7 cellular contexts compared by ENCODE assay signal in genomic region chr4:26081795-26082498, GRCh38.
DNase-seq lines count a peak whose midpoint lies in the region; ATAC-seq, FAIRE-seq and TF ChIP-seq lines count a peak whose summit lies in the region.

No MANE protein-coding gene starts in this region.

- POLR2A ChIA-PET in HepG2 (lab: Yijun Ruan, JAX) = no interaction called here

- peak; percentile 67 for FAIRE-seq in HepG2 (lab: Jason Lieb, UNC)

- H3K27me3 ChIP-seq in OCI-LY1 (ENCODE audit: insufficient read depth, low read length) (no peaks in the 10 kb centered on the region), HepG2 (ENCODE audit: control insufficient read depth in 1 of 2, insufficient read depth in 2 of 2, low read length in 2 of 2) (peaks cover 2 to 6% of the 10 kb centered on the region in 2 experiments; a peak in 1 of 5 replicates), uterus (no peaks in the 10 kb centered on the region)

- no peaks in the 10 kb centered on the region for H3K9me2 ChIP-seq in OCI-LY1 (ENCODE audit: low read depth, low read length)

- no peaks in the 10 kb centered on the region for H3K4me1 ChIP-seq in OCI-LY1 (ENCODE audit: insufficient read depth, low read length, severe bottlenecking)
- no peaks in the 10 kb centered on the region for H3K4me1 ChIP-seq in HepG2 (ENCODE audit: insufficient read depth, low read length)
- H3K4me1 ChIP-seq in uterus = peaks cover 0 to 4% of the 10 kb centered on the region in 2 donors

- in situ Hi-C loops in HepG2 (cut with HindIII; ENCODE audit: extremely low pct_ligation_motif_present, low pct_unique_long_range_greater_than_20kb) = no loop called here

- H3K9ac ChIP-seq in OCI-LY1 (ENCODE audit: low read length) (no peak overlapping the region), HepG2 (ENCODE audit: insufficient read depth, low read depth, low read length) (no peak overlapping the region)

- H3K79me2 ChIP-seq in OCI-LY1 (ENCODE audit: insufficient read depth, low read length) (no peaks in the 10 kb centered on the region), HepG2 (ENCODE audit: insufficient read depth, low read length) (no peaks in the 10 kb centered on the region)

- H4K20me1 ChIP-seq in OCI-LY1 (ENCODE audit: insufficient read depth, low read length) = no peaks in the 10 kb centered on the region
- H4K20me1 ChIP-seq in HepG2 (ENCODE audit: insufficient read depth, low read length) = 0 out of 2 replicates have a peak, but pooled peaks cover 4% of the 10 kb centered on the region

- no peak overlapping the region for H3K4me2 ChIP-seq in OCI-LY1 (ENCODE audit: low read length)
- no peak overlapping the region for H3K4me2 ChIP-seq in HepG2 (ENCODE audit: low read depth, low read length)

- H3K36me3 ChIP-seq in OCI-LY1 (ENCODE audit: insufficient read depth, low read length) (no peaks in the 10 kb centered on the region; the same call in 1 of the 2 replicates), HepG2 (replicated peaks in 1 of 2; ENCODE audit: control insufficient read depth in 1 of 2, insufficient read depth in 2 of 2, low read length in 2 of 2) (no peaks in the 10 kb centered on the region), uterus (no peaks in the 10 kb centered on the region)

- no peaks in the 10 kb centered on the region for H3F3A ChIP-seq in OCI-LY1 (ENCODE audit: insufficient read depth, low read length)

- no peaks in the 10 kb centered on the region for H3K9me3 ChIP-seq in OCI-LY1 (ENCODE audit: low read length)
- peaks cover 1% of the 10 kb centered on the region; the same call in 1 of the 2 replicates for H3K9me3 ChIP-seq in HepG2 (ENCODE audit: low read length)
- H3K9me3 ChIP-seq in uterus = no peaks in the 10 kb centered on the region

- no peak overlapping the region for H3K27ac ChIP-seq in OCI-LY1 (ENCODE audit: low read depth, low read length, poor library complexity, severe bottlenecking)
- no peak overlapping the region for H3K27ac ChIP-seq in HepG2 (ENCODE audit: extremely low read length, insufficient read depth, low read length)
- H3K27ac ChIP-seq in uterus = no peak overlapping the region

- TF ChIP-seq EP300 in HepG2 (IDR thresholded peaks at IDR 0.05; ENCODE audit: low read depth in 2 of 2, low read length in 2 of 2) (no peak), HepG2 (CRISPR knock-in tag; IDR thresholded peaks at IDR 0.05; ENCODE audit: borderline replicate concordance) (no peak)

- peak; percentile 85 for ATAC-seq in HepG2

- DNase-seq in GM12864 (ENCODE audit: low read depth) (no peak), cerebellar cortex (ENCODE audit: low spot score) (peak; percentile 82), HepG2 (ENCODE audit: low spot score) (peak; percentile 32), uterus (no peak)
- peak; percentile 57 for DNase-seq in Jurkat, Clone E6-1 (ENCODE audit: low read depth, low spot score)
- no peak for DNase-seq in NK-92 treated with Interleukin-12 subunit alpha and Interleukin-12 subunit beta, amount 100 ng/mL, for 24 hours (lab: John Stamatoyannopoulos, UW)

- CTCF ChIA-PET in HepG2 (lab: Yijun Ruan, JAX; ENCODE audit: low intra/inter-chr PET ratio, low total read pairs) = interaction anchor here (0.8 to 1.4 kb wide), 3 partner anchors 49 to 329 kb away, joined by 3 to 11 read pairs (median 4); no protein-coding TSS in a partner anchor

- BruUV-seq in HepG2 (replicated peaks; lab: Mats Ljungman, UMichigan) = no TSS peak

- TF ChIP-seq CTCF in GM12864 (IDR thresholded peaks at IDR 0.05; ENCODE audit: low read depth, low read length, missing control alignments) (peak; percentile 58), OCI-LY1 (IDR thresholded peaks at IDR 0.05; ENCODE audit: low read length) (peak; percentile 51), HepG2 (CRISPR knock-in tag; IDR thresholded peaks at IDR 0.05) (peak; percentile 68), uterus (IDR thresholded peaks at IDR 0.05) (peak; percentile 55 to 65 (median 56))

- 0 out of 2 replicates have a peak, but pooled peaks have one; percentile 24 for TF ChIP-seq RAD21 in HepG2 (CRISPR knock-in tag; IDR thresholded peaks at IDR 0.05)

- 37% methylated on average over 6 of the region's 6 CpGs for WGBS in HepG2 (ENCODE audit: low lambda C conversion rate)

- intact Hi-C loops in HepG2 (cut with micrococcal nuclease; ENCODE audit: unreplicated experiment) (loop anchor here (1.0 to 5.0 kb wide), 3 partner anchors 79 to 328 kb away; partner anchors contain the start of gene RBPJ), uterus (cut with DNase I; ENCODE audit: low total_unique reads) (no loop called here)

- H2AFZ ChIP-seq in OCI-LY1 (ENCODE audit: low read length) (no peak overlapping the region), HepG2 (ENCODE audit: low read length) (no peak overlapping the region)

- H3K4me3 ChIP-seq in GM12864 (ENCODE audit: low read depth, low read length) (no peak overlapping the region), OCI-LY1 (ENCODE audit: low read depth, low read length, poor library complexity, severe bottlenecking) (no peak overlapping the region), HepG2 (replicated peaks in 1 of 3; ENCODE audit: insufficient read depth in 1 of 3, low read depth in 2 of 3, low read length in 3 of 3) (no peak overlapping the region), uterus (no peak overlapping the region)
- H3K4me3 ChIP-seq in Jurkat, Clone E6-1 (ENCODE audit: low read length) = no peak overlapping the region

- TF ChIP-seq POLR2A in HepG2 (IDR thresholded peaks at IDR 0.05; ENCODE audit: insufficient read depth in 1 of 2, low read depth in 2 of 2, low read length in 2 of 2) (no peak), uterus (IDR thresholded peaks at IDR 0.05) (no peak)

TF ChIP-seq in HepG2, 621 proteins besides CTCF, POLR2A, EP300 and RAD21:
- TF ChIP-seq HNF4G (IDR thresholded peaks at IDR 0.05; ENCODE audit: borderline replicate concordance, low read depth, low read length) (no peak), HNF4G (CRISPR knock-in tag; IDR thresholded peaks at IDR 0.05; ENCODE audit: borderline replicate concordance, low read depth) (no peak), ZNF580 (CRISPR knock-in tag; IDR thresholded peaks at IDR 0.05; ENCODE audit: borderline replicate concordance, low read depth) (no peak), REL (CRISPR knock-in tag; conservative IDR thresholded peaks at IDR 0.05) (no peak), ZNF256 (CRISPR knock-in tag; conservative IDR thresholded peaks at IDR 0.05) (no peak), SRF (IDR thresholded peaks at IDR 0.05; ENCODE audit: low read depth, low read length) (peak; percentile 60), STAG1 (CRISPR knock-in tag; IDR thresholded peaks at IDR 0.05) (peak; percentile 66), ZNF577 (CRISPR knock-in tag; IDR thresholded peaks at IDR 0.05; ENCODE audit: borderline replicate concordance, low read depth) (no peak), BRF2 (CRISPR knock-in tag; IDR thresholded peaks at IDR 0.05) (no peak), MTF1 (CRISPR knock-in tag; IDR thresholded peaks at IDR 0.05) (no peak), ZNF564 (CRISPR knock-in tag; IDR thresholded peaks at IDR 0.05) (no peak), ZKSCAN1 (IDR thresholded peaks at IDR 0.05; ENCODE audit: low read length) (no peak), SMC3 (IDR thresholded peaks at IDR 0.05; ENCODE audit: low read length) (peak; percentile 67), UBTF (CRISPR knock-in tag; IDR thresholded peaks at IDR 0.05) (no peak), ZNF18 (CRISPR knock-in tag; IDR thresholded peaks at IDR 0.05; ENCODE audit: insufficient replicate concordance) (no peak), ZNF101 (CRISPR knock-in tag; IDR thresholded peaks at IDR 0.05; ENCODE audit: borderline replicate concordance, low read depth) (no peak)

Comparison
In these comparisons a context has a peak if more than half of its experiments do, and no peak if none do; other contexts are left out.
1. DNase-seq: peak in Jurkat, Clone E6-1 (single experiment), cerebellar cortex (single experiment) and HepG2 (single experiment); none in GM12864 (single experiment), uterus (0 of 2) and NK-92 treated with Interleukin-12 subunit alpha and Interleukin-12 subunit beta, amount 100 ng/mL, for 24 hours (single experiment).
2. Peak in every context shown above with its lines, with median percentiles within 50 percentile points of each other: CTCF ChIP-seq.